ENCODE assay signal across 8 cellular contexts in genomic region chr9:37465249-37466036, GRCh38. TPM values are rescaled to one million over a fixed set of nuclear protein-coding genes. Genes with fewer than 3 reads are reported as not detected.
DNase-seq lines count a peak whose midpoint lies in the region; ATAC-seq, FAIRE-seq and TF ChIP-seq lines count a peak whose summit lies in the region.

Gene ZBTB5, minus strand, starts transcription at chr9:37465450. Its CDS starts 22,899 bp downstream, at chr9:37442551.

- H3K23me2 ChIP-seq in H1 (ENCODE audit: low read depth, low read length), result peaks cover 4% of the 10 kb centered on the region; the same call in 1 of the 2 replicates

- no peak for TF ChIP-seq RAD21 in H1 (IDR thresholded peaks at IDR 0.05 in 1 of 2, conservative IDR thresholded peaks at IDR 0.05 in 1 of 2; ENCODE audit: low read depth in 2 of 2, low read length in 2 of 2)

- peaks cover 0 to 9% (median 4%) of the 10 kb centered on the region in 4 experiments; a peak in 2 of 7 replicates for H3K4me1 ChIP-seq in H1 (replicated peaks in 1 of 4; ENCODE audit: control insufficient read depth in 3 of 4, insufficient read depth in 4 of 4, low read length in 3 of 4)
- H3K4me1 ChIP-seq in mesenchymal stem cell (ENCODE audit: control insufficient read depth, insufficient read depth, low read depth, low read length), result peaks cover 7% of the 10 kb centered on the region

- peaks cover 29 to 41% of the 10 kb centered on the region in 2 experiments for H3K79me2 ChIP-seq in H1 (ENCODE audit: control insufficient read depth in 1 of 2, insufficient read depth in 2 of 2, low read length in 2 of 2)

- H2BK5ac ChIP-seq in H1 (ENCODE audit: low read depth, low read length), result peak within 1 kb of the TSS; percentile 98
- H2BK5ac ChIP-seq in mesenchymal stem cell (ENCODE audit: low read depth, low read length, poor library complexity, severe bottlenecking), result peak within 1 kb of the TSS; percentile 94

- peak within 1 kb of the TSS; percentile 99 for H4K8ac ChIP-seq in H1 (ENCODE audit: extremely low read depth, insufficient read depth, low read length)
- peak within 1 kb of the TSS; percentile 83 for H4K8ac ChIP-seq in mesenchymal stem cell (ENCODE audit: low read length)

- no peaks in the 10 kb centered on the region for H3K36me3 ChIP-seq in H1 (ENCODE audit: control insufficient read depth in 2 of 4, insufficient read depth in 4 of 4, low read length in 3 of 4)
- H3K36me3 ChIP-seq in mesenchymal stem cell (ENCODE audit: control insufficient read depth in 1 of 2, insufficient read depth in 2 of 2, low read depth in 1 of 2, low read length in 2 of 2), result no peaks in the 10 kb centered on the region

- ATAC-seq in GM21360 (IDR thresholded peaks at IDR 0.05; ENCODE audit: unreplicated experiment), result peak; percentile 72

- H2BK20ac ChIP-seq in H1 (ENCODE audit: low read length), result no peak within 1 kb of the TSS

- no peak for TF ChIP-seq CTCF in H1 (IDR thresholded peaks at IDR 0.05; ENCODE audit: control extremely low read depth in 1 of 3, insufficient read depth in 1 of 3, low read depth in 1 of 3, low read length in 3 of 3)

- FAIRE-seq in H1 (lab: Jason Lieb, UNC), result peak; percentile 91

- peak within 1 kb of the TSS; percentile 69 for H2BK120ac ChIP-seq in H1 (replicated peaks; ENCODE audit: low read depth, low read length)
- peak within 1 kb of the TSS; percentile 69 for H2BK120ac ChIP-seq in mesenchymal stem cell (ENCODE audit: low read depth, low read length)

- DNase-seq in CMK (ENCODE audit: low read depth) (peak; percentile 97), HT1080 (ENCODE audit: low read depth) (peak; percentile 100), NOMO-1 treated with DMSO at 0.1 percent for 48 hours (lab: John Stamatoyannopoulos, UW; ENCODE audit: unreplicated experiment) (peak; percentile 94), H1 (ENCODE audit: low read depth in 1 of 2, low spot score in 2 of 2) (peak; percentile 96 to 98), mesenchymal stem cell (peak; percentile 100)
- DNase-seq in activated CD8-positive, alpha-beta memory T cell treated with anti-CD3 and anti-CD28 coated beads for 48 hours (ENCODE audit: low read depth in 2 of 3, low spot score in 2 of 3), result peak; percentile 55 to 96 (median 93)
- peak; percentile 98 for DNase-seq in stimulated activated CD8-positive, alpha-beta memory T cell treated with anti-CD3 and anti-CD28 coated beads, Interleukin-12 subunit alpha, Interleukin-12 subunit beta, amount 100 ng/mL, for 4 hours (ENCODE audit: low read depth)

- WGBS in H1 (ENCODE audit: extremely low coverage in 1 of 2, insufficient coverage in 1 of 2, insufficient read length in 1 of 2, insufficient replicate concordance in 2 of 2, low coverage in 1 of 2, low lambda C conversion rate in 2 of 2, missing lambda C conversion rate in 1 of 2), 2 experiments, result 1% methylated on average over 35 of the region's 52 CpGs; no CpG with 5 or more reads in 1 of the 2 experiments
- 0% methylated on average over 44 of the region's 52 CpGs for WGBS in mesenchymal stem cell

- H3K79me1 ChIP-seq in H1 (ENCODE audit: low read depth, low read length) (peaks cover 4% of the 10 kb centered on the region; the same call in 1 of the 2 replicates), mesenchymal stem cell (replicated peaks; ENCODE audit: low read length, poor library complexity, severe bottlenecking) (peaks cover 1% of the 10 kb centered on the region)

- peak within 1 kb of the TSS; percentile 94; the same call in 1 of the 2 replicates for H2BK12ac ChIP-seq in H1 (ENCODE audit: low read depth, low read length)
- H2BK12ac ChIP-seq in mesenchymal stem cell (ENCODE audit: low read length in 2 of 2), result peak within 1 kb of the TSS in 1 of 2 experiments; percentile 89

- peak within 1 kb of the TSS; percentile 96 for H3K18ac ChIP-seq in H1 (ENCODE audit: extremely low read depth, low read length)
- peak within 1 kb of the TSS; percentile 87 to 99 for H3K18ac ChIP-seq in mesenchymal stem cell (ENCODE audit: low read depth in 1 of 2, low read length in 2 of 2)

- H3K23ac ChIP-seq in H1 (ENCODE audit: insufficient read length), result no peak within 1 kb of the TSS
- H3K23ac ChIP-seq in mesenchymal stem cell (ENCODE audit: low read length in 2 of 2), result peak within 1 kb of the TSS in 1 of 2 experiments; percentile 98

- peak within 1 kb of the TSS; percentile 0; the same call in 1 of the 2 replicates for H2AFZ ChIP-seq in H1 (ENCODE audit: low read length)
- peak within 1 kb of the TSS; percentile 96 for H2AFZ ChIP-seq in mesenchymal stem cell (ENCODE audit: low read depth, low read length)

- H3K27ac ChIP-seq in H1 (ENCODE audit: low read depth, low read length), result peak within 1 kb of the TSS; percentile 98
- H3K27ac ChIP-seq in mesenchymal stem cell (ENCODE audit: low read length, poor library complexity, severe bottlenecking), result peak within 1 kb of the TSS; percentile 98

- CTCF ChIA-PET in H1 (lab: Charles Lee; ENCODE audit: partially characterized antibody), result interaction anchor here (1.2 to 5.6 kb wide), 4 partner anchors 30 to 56 kb away, joined by 3 to 18 read pairs (median 4); no protein-coding TSS in a partner anchor

- H3K14ac ChIP-seq in H1 (ENCODE audit: insufficient read length) (peak within 1 kb of the TSS; percentile 89), mesenchymal stem cell (ENCODE audit: low read length in 2 of 2) (peak within 1 kb of the TSS in 1 of 2 experiments; percentile 100)

- H3K9me3 ChIP-seq in H1 (ENCODE audit: insufficient read depth in 2 of 2, low read depth in 1 of 2, low read length in 1 of 2), result no peaks in the 10 kb centered on the region
- H3K9me3 ChIP-seq in mesenchymal stem cell (ENCODE audit: control insufficient read depth, low read length), result no peaks in the 10 kb centered on the region

- no peak for TF ChIP-seq EP300 in H1 (IDR thresholded peaks at IDR 0.05; ENCODE audit: borderline replicate concordance in 1 of 2, low read depth in 2 of 2, low read length in 2 of 2)

- H3K27me3 ChIP-seq in H1 (replicated peaks in 1 of 4; ENCODE audit: control insufficient read depth in 3 of 4, extremely low read depth in 1 of 4, insufficient read depth in 3 of 4, low read length in 3 of 4) (no peaks in the 10 kb centered on the region), mesenchymal stem cell (ENCODE audit: control insufficient read depth in 1 of 2, insufficient read depth in 1 of 2, low read length in 2 of 2) (no peaks in the 10 kb centered on the region)

- peak within 1 kb of the TSS; percentile 98 for H3K56ac ChIP-seq in H1 (replicated peaks; ENCODE audit: insufficient read length, low read depth, low read length)

- H3K4me3 ChIP-seq in H1 (ENCODE audit: extremely low read depth in 1 of 4, insufficient read depth in 2 of 4, low read depth in 3 of 4, low read length in 4 of 4) (peak within 1 kb of the TSS; percentile 69 to 94 (median 87)), mesenchymal stem cell (ENCODE audit: insufficient read depth in 1 of 2, low read depth in 1 of 2, low read length in 2 of 2) (peak within 1 kb of the TSS; percentile 79 to 98)

- H4K5ac ChIP-seq in H1 (ENCODE audit: insufficient read length, low read depth, low read length), result peak within 1 kb of the TSS; percentile 99

- TF ChIP-seq POLR2A in H1 (IDR thresholded peaks at IDR 0.05; ENCODE audit: control extremely low read depth in 1 of 2, low read depth in 2 of 2, low read length in 2 of 2), result peak; percentile 52 to 62; a peak in 2 of 3 replicates

- H3K4me2 ChIP-seq in H1 (ENCODE audit: insufficient read depth in 1 of 2, low read depth in 2 of 2, low read length in 2 of 2) (peak within 1 kb of the TSS; percentile 88 to 90), mesenchymal stem cell (ENCODE audit: low read length, poor library complexity, severe bottlenecking) (peak within 1 kb of the TSS; percentile 95)

- H2BK15ac ChIP-seq in H1 (ENCODE audit: low read length) (no peak within 1 kb of the TSS), mesenchymal stem cell (ENCODE audit: low read depth, poor library complexity, severe bottlenecking) (peak within 1 kb of the TSS; percentile 90)

- peak within 1 kb of the TSS; percentile 95 for H4K91ac ChIP-seq in H1 (replicated peaks; ENCODE audit: insufficient read length, low read length)
- peak within 1 kb of the TSS; percentile 53 for H4K91ac ChIP-seq in mesenchymal stem cell (ENCODE audit: low read length)

- H3K4ac ChIP-seq in H1 (replicated peaks; ENCODE audit: insufficient read length, low read depth, low read length) (peak within 1 kb of the TSS; percentile 88), mesenchymal stem cell (ENCODE audit: low read depth in 1 of 2, low read length in 2 of 2) (peak within 1 kb of the TSS; percentile 63 to 96)

- POLR2A ChIA-PET in H1 (lab: Charles Lee; ENCODE audit: partially characterized antibody), result interaction anchor here (0.7 to 4.5 kb wide), 26 partner anchors 9 to 528 kb away, joined by 3 to 40 read pairs (median 6); partner anchors contain the start of genes FBXO10, GRHPR and POLR1E

- H4K20me1 ChIP-seq in H1 (replicated peaks in 1 of 2; ENCODE audit: control insufficient read depth in 1 of 2, insufficient read depth in 2 of 2, low read length in 2 of 2), result peaks cover 2 to 8% of the 10 kb centered on the region in 2 experiments

- peak within 1 kb of the TSS; percentile 96 to 99 (median 97) for H3K9ac ChIP-seq in H1 (replicated peaks in 1 of 4; ENCODE audit: extremely low read depth in 1 of 4, low read depth in 3 of 4, low read length in 3 of 4)
- H3K9ac ChIP-seq in mesenchymal stem cell (ENCODE audit: low read length), result peak within 1 kb of the TSS; percentile 99

- no peak within 1 kb of the TSS for H2AK5ac ChIP-seq in H1 (ENCODE audit: low read depth, low read length)
- peak within 1 kb of the TSS; percentile 53 for H2AK5ac ChIP-seq in mesenchymal stem cell (ENCODE audit: low read length, severe bottlenecking)

TF ChIP-seq in H1, 55 proteins besides CTCF, POLR2A, EP300 and RAD21 (continues in another document):
- no peak for TF ChIP-seq BCL11A (IDR thresholded peaks at IDR 0.05; ENCODE audit: low read depth in 2 of 2, low read length in 2 of 2)
- peak; percentile 96 for TF ChIP-seq SP1 (IDR thresholded peaks at IDR 0.05; ENCODE audit: low read depth, low read length)
- peak; percentile 73; the same call in 1 of the 2 replicates for TF ChIP-seq GABPA (IDR thresholded peaks at IDR 0.05; ENCODE audit: borderline replicate concordance, insufficient read depth, low read length)
- no peak for TF ChIP-seq CBX5 (IDR thresholded peaks at IDR 0.05; ENCODE audit: low read depth, low read length)

RNA-seq across cellular contexts. Expression of gene ZBTB5, which starts in this region (rescaled TPM):
- total RNA-seq in HT1080 (2014; rRNA removed; shearing (Covaris generic)), result 5.1 and 5.7 TPM in 2 replicates
- 5.9 and 6.5 TPM in 2 replicates for polyA plus RNA-seq in HT1080 (2015; cell fraction: cytosol; rRNA removed)
- polyA plus RNA-seq in HT1080 (2015; cell fraction: nucleus; rRNA removed), result 13.2 and 13.3 TPM in 2 replicates
- 13.6 and 14.5 TPM in 2 replicates for total RNA-seq in H1 (2021; fragmentation: NEBNext Ultra II Directional; extraction: Animal tissue kit (Norgen Biotek cat#: 25700))
- 13.3 and 14.0 TPM in 2 replicates for polyA plus RNA-seq in H1 (2011; rRNA removed)
- 14.8 TPM for polyA plus RNA-seq in H1 (2011; cell fraction: cytosol; rRNA removed)
- polyA plus RNA-seq in H1 (2011; cell fraction: nucleus; rRNA removed), result 16.2 TPM
- polyA plus RNA-seq in H1 (2012, experiment 1 of 2), result 9.6 to 11.4 TPM (median 10.6 TPM) in 4 replicates
- 3.8 TPM for polyA plus RNA-seq in H1 (2012, experiment 2 of 2)
- 9.4 TPM for polyA plus RNA-seq in H1 (2013, experiment 1 of 2)
- 8.5 TPM for polyA plus RNA-seq in H1 (2013, experiment 2 of 2)
- 40.3 and 41.2 TPM in 2 replicates for polyA minus RNA-seq in H1 (2011; rRNA and poly(A)+ RNA removed)
- polyA minus RNA-seq in H1 (2011; cell fraction: cytosol; rRNA and poly(A)+ RNA removed), result 16.1 TPM
- 32.7 TPM for polyA minus RNA-seq in H1 (2011; cell fraction: nucleus; rRNA and poly(A)+ RNA removed)
- 6.0 TPM for polyA plus RNA-seq in mesenchymal stem cell (2013, experiment 1 of 2)
- polyA plus RNA-seq in mesenchymal stem cell (2013, experiment 2 of 2), result 5.9 TPM

Comparison
In these comparisons a context has a peak if more than half of its experiments do, and no peak if none do; other contexts are left out.
1. Peak in every context shown above with its lines: DNase-seq, ATAC-seq, H3K4me3 ChIP-seq and H3K27ac ChIP-seq.